Comparison of ENCODE assay signal across 23 cellular contexts in genomic region chr1:143727263-143727662, GRCh38.
"Had no signal": no experiment of that assay in that cellular context is flagged by ENCODE, and none has a peak within 500 bp of the region (broad histone marks: within the 10 kb centered on the region; RNA-seq: fewer than 3 reads in every experiment).

No MANE protein-coding gene starts in this region.

- H3K27ac ChIP-seq: heart left ventricle, pancreas, tibial artery, upper lobe of right lung, vagina had no signal

- H3K27me3 Mint-ChIP-seq: progenitor cell of endocrine pancreas had no signal

- H3K27ac Mint-ChIP-seq: naive B cell; nephron; progenitor cell of endocrine pancreas; stimulated activated effector memory CD8-positive, alpha-beta T cell treated with anti-CD3 and anti-CD28 coated beads, Interleukin-12 subunit alpha, Interleukin-12 subunit beta, amount 100 ng/mL, for 72 hours; stimulated activated naive CD8-positive, alpha-beta T cell treated with anti-CD3 and anti-CD28 coated beads, Interleukin-15, Interleukin-2, amounts not matched to agents 100 ng/mL and 50 ng/mL, for 24 hours had no signal

- H3K4me1 Mint-ChIP-seq: nephron; stimulated activated effector memory CD8-positive, alpha-beta T cell treated with anti-CD3 and anti-CD28 coated beads, Interleukin-12 subunit alpha, Interleukin-12 subunit beta, amount 100 ng/mL, for 72 hours had no signal

- H3K27me3 ChIP-seq: pancreas, tibial artery, vagina had no signal

- ATAC-seq: heart left ventricle; left colon; left ventricle myocardium superior; pancreas; right cardiac atrium; stimulated activated effector memory CD8-positive, alpha-beta T cell treated with anti-CD3 and anti-CD28 coated beads, Interleukin-12 subunit alpha, Interleukin-12 subunit beta, amount 100 ng/mL, for 72 hours; upper lobe of right lung had no signal

- DNase-seq: effector CD8-positive, alpha-beta T cell; foreskin melanocyte; heart left ventricle; hippocampal formation; left colon; left ventricle myocardium superior; mesenchymal stem cell; midbrain; naive B cell; occipital lobe; pancreas; right cardiac atrium; stimulated activated CD4-positive, alpha-beta T cell treated with anti-CD3 and anti-CD28 coated beads, Interleukin-4, amount 100 ng/mL, for 1 hour; stimulated activated CD8-positive, alpha-beta memory T cell treated with anti-CD3 and anti-CD28 coated beads, Interleukin-4, amount 100 ng/mL, for 48 hours; tibial artery; upper lobe of right lung had no signal

- H3K9me3 Mint-ChIP-seq: stimulated activated naive CD8-positive, alpha-beta T cell treated with anti-CD3 and anti-CD28 coated beads, Interleukin-15, Interleukin-2, amounts not matched to agents 100 ng/mL and 50 ng/mL, for 24 hours had no signal

- H3K4me3 Mint-ChIP-seq: naive B cell; nephron; stimulated activated effector memory CD8-positive, alpha-beta T cell treated with anti-CD3 and anti-CD28 coated beads, Interleukin-12 subunit alpha, Interleukin-12 subunit beta, amount 100 ng/mL, for 72 hours; stimulated activated naive CD8-positive, alpha-beta T cell treated with anti-CD3 and anti-CD28 coated beads, Interleukin-15, Interleukin-2, amounts not matched to agents 100 ng/mL and 50 ng/mL, for 24 hours had no signal

- H3K4me3 ChIP-seq: heart left ventricle, lung, pancreas, smooth muscle cell, tibial artery, upper lobe of right lung, vagina had no signal

- H3K4me1 ChIP-seq: heart left ventricle, pancreas, tibial artery, upper lobe of right lung, vagina had no signal

- H3K4me2 ChIP-seq: smooth muscle cell had no signal

- H3K36me3 Mint-ChIP-seq: stimulated activated effector memory CD8-positive, alpha-beta T cell treated with anti-CD3 and anti-CD28 coated beads, Interleukin-12 subunit alpha, Interleukin-12 subunit beta, amount 100 ng/mL, for 72 hours had no signal

- H3K9me3 ChIP-seq: heart left ventricle, pancreas, tibial artery, upper lobe of right lung, vagina had no signal

- H3K36me3 ChIP-seq: heart left ventricle, pancreas, tibial artery, upper lobe of right lung, vagina had no signal
